ENCODE assay signal across 31 cellular contexts in genomic region chr15:65277015-65277414, GRCh38. TPM values are rescaled to one million over a fixed set of nuclear protein-coding genes. Genes with fewer than 3 reads are reported as not detected.
"Had no signal": no experiment of that assay in that cellular context is flagged by ENCODE, and none has a peak within 500 bp of the region (broad histone marks: within the 10 kb centered on the region; RNA-seq: fewer than 3 reads in every experiment).

No MANE protein-coding gene starts in this region.

- H3K9me3 Mint-ChIP-seq: activated naive CD8-positive, alpha-beta T cell treated with anti-CD3 and anti-CD28 coated beads for 36 hours; activated T-cell treated with anti-CD3 and anti-CD28 coated beads, Interleukin-2, amount 50 U/mL, for 72 hours; brain; natural killer cell treated with Interleukin-12 subunit alpha and Interleukin-12 subunit beta and Interleukin-15 and Interleukin-18, amount 100 ng/mL, for 72 hours; T-helper 1 cell treated with Interleukin-12 subunit alpha and Interleukin-12 subunit beta and Interleukin-4 antibody, amounts not matched to agents 30 μg/mL and 1 μg/mL, for 36 hours had no signal

- H3K36me3 Mint-ChIP-seq: natural killer cell treated with Interleukin-12 subunit alpha and Interleukin-12 subunit beta and Interleukin-15 and Interleukin-18, amount 100 ng/mL, for 72 hours had no signal

- H3K27ac Mint-ChIP-seq: activated T-cell treated with anti-CD3 and anti-CD28 coated beads, Interleukin-2, amount 50 U/mL, for 72 hours; natural killer cell treated with Interleukin-12 subunit alpha and Interleukin-12 subunit beta and Interleukin-15 and Interleukin-18, amount 100 ng/mL, for 72 hours; T-helper 1 cell treated with Interleukin-12 subunit alpha and Interleukin-12 subunit beta and Interleukin-4 antibody, amounts not matched to agents 30 μg/mL and 1 μg/mL, for 36 hours had no signal

- H3K27me3 Mint-ChIP-seq: activated naive CD8-positive, alpha-beta T cell treated with anti-CD3 and anti-CD28 coated beads for 36 hours; brain; natural killer cell treated with Interleukin-12 subunit alpha and Interleukin-12 subunit beta and Interleukin-15 and Interleukin-18, amount 100 ng/mL, for 72 hours had no signal

- ATAC-seq: activated T-cell treated with anti-CD3 and anti-CD28 coated beads, Interleukin-2, amount 50 U/mL, for 72 hours; gastrocnemius medialis; left lung; lower lobe of right lung; natural killer cell treated with Interleukin-12 subunit alpha and Interleukin-12 subunit beta and Interleukin-15 and Interleukin-18, amount 100 ng/mL, for 72 hours; psoas muscle had no signal

- DNase-seq: activated CD4-positive, alpha-beta T cell treated with anti-CD3 and anti-CD28 coated beads, Interleukin-2, amount 50 U/mL, for 1 hour; activated CD4-positive, CD25-positive, alpha-beta regulatory T cell treated with anti-CD3 and anti-CD28 coated beads, Interleukin-2, amount 50 U/mL, for 72 hours; activated effector memory CD4-positive, alpha-beta T cell treated with Interleukin-2 at 50 U/mL for 16 hours; activated naive CD8-positive, alpha-beta T cell treated with anti-CD3 and anti-CD28 coated beads for 36 hours; activated T-cell treated with anti-CD3 and anti-CD28 coated beads for 4 hours; activated T-cell treated with anti-CD3 and anti-CD28 coated beads, Interleukin-2, amount 50 U/mL, for 72 hours; dorsolateral prefrontal cortex; effector memory CD4-positive, alpha-beta T cell; erythroblast; gastrocnemius medialis; glutamatergic neuron; left lung; lower lobe of right lung; mesenchymal stem cell; psoas muscle; spleen; stimulated activated CD4-positive, alpha-beta T cell treated with anti-CD3 and anti-CD28 coated beads, Interleukin-2, amount 100 ng/mL, for 48 hours; stimulated activated naive CD4-positive, alpha-beta T cell treated with Interleukin-2 at 50 U/mL for 16 hours; T-helper 9 cell had no signal

- FAIRE-seq: islet of Langerhans had no signal

- H3K4me3 Mint-ChIP-seq: activated naive CD8-positive, alpha-beta T cell treated with anti-CD3 and anti-CD28 coated beads for 36 hours; activated T-cell treated with anti-CD3 and anti-CD28 coated beads, Interleukin-2, amount 50 U/mL, for 72 hours; brain; natural killer cell treated with Interleukin-12 subunit alpha and Interleukin-12 subunit beta and Interleukin-15 and Interleukin-18, amount 100 ng/mL, for 72 hours; T-helper 1 cell treated with Interleukin-12 subunit alpha and Interleukin-12 subunit beta and Interleukin-4 antibody, amounts not matched to agents 30 μg/mL and 1 μg/mL, for 36 hours had no signal

RNA-seq across cellular contexts. Expression of gene RNU5A-1, which starts 18.8 kb away (rescaled TPM):
- total RNA-seq: activated naive CD8-positive, alpha-beta T cell treated with anti-CD3 and anti-CD28 coated beads for 36 hours; activated T-cell treated with anti-CD3 and anti-CD28 coated beads, Interleukin-2, amount 50 U/mL, for 72 hours; ascending aorta; cardiac muscle cell; cerebellum; gastrocnemius medialis; left lung; lower lobe of right lung; natural killer cell treated with Interleukin-12 subunit alpha and Interleukin-12 subunit beta and Interleukin-15 and Interleukin-18, amount 100 ng/mL, for 72 hours; osteocyte; psoas muscle; right atrium auricular region; spleen; temporal lobe; tibial nerve; urinary bladder had no signal

RNA-seq across cellular contexts. Expression of gene RNU5B-1, which starts 27.5 kb away (rescaled TPM):
- total RNA-seq: activated T-cell treated with anti-CD3 and anti-CD28 coated beads, Interleukin-2, amount 50 U/mL, for 72 hours; ascending aorta; cardiac muscle cell; cerebellum; gastrocnemius medialis; natural killer cell treated with Interleukin-12 subunit alpha and Interleukin-12 subunit beta and Interleukin-15 and Interleukin-18, amount 100 ng/mL, for 72 hours; right atrium auricular region; tibial nerve had no signal
